In the genomic region with DNA sequence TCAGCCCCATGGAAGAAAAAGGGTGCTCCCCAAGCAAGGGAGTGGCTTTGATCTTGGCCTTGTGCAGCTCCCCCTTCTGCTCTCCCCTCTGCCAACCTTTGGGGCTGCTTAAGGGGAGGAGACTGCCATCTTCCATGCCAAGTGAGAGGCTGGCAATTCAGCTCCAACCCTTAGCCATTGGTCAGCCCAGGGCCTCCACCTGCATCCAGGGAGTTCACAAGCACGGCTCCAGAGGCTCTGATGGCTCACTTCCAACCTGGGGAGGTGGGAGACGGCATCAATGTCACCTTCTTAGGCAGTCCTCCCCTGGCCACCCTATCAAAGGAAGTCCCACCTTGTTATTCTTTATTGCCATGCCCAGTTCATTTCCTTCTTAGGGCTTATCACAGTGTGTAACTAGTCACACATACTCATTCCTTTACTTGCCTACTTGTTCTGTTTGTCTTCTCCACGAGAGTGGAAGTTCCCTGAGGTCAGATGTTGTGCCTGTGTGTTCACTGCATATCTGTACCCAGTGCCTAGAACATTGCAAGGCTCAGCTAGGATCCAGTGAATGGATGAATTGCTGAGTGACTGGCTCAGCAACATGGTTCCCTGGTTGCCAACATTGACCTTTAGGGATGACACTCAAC, we compare ENCODE assay signal across 9 cellular contexts. TPM values are rescaled to one million over a fixed set of nuclear protein-coding genes. Genes with fewer than 3 reads are reported as not detected.
A peak's percentile ranks its signal among the peaks of the same experiment; 100 is the strongest.
DNase-seq lines count a peak whose midpoint lies in the region; ATAC-seq, FAIRE-seq and TF ChIP-seq lines count a peak whose summit lies in the region.
"Had no signal": no experiment of that assay in that cellular context is flagged by ENCODE, and none has a peak within 500 bp of the region (broad histone marks: within the 10 kb centered on the region; RNA-seq: fewer than 3 reads in every experiment).

No MANE protein-coding gene starts in this region.

- no peak for TF ChIP-seq CTCF in activated CD8-positive, alpha-beta T cell treated with anti-CD3 and anti-CD28 coated beads for 36 hours (IDR thresholded peaks at IDR 0.05)
- no peak for TF ChIP-seq CTCF in kidney (IDR thresholded peaks at IDR 0.05; ENCODE audit: borderline replicate concordance, extremely low read depth, insufficient read depth)

- H3K4me1 Mint-ChIP-seq in IgD-negative memory B cell, result peaks cover 55 to 71% (median 71%) of the 10 kb centered on the region in 3 donors
- H3K4me1 Mint-ChIP-seq in activated CD8-positive, alpha-beta T cell treated with anti-CD3 and anti-CD28 coated beads for 36 hours (ENCODE audit: low read depth), result peaks cover 51% of the 10 kb centered on the region
- H3K4me1 Mint-ChIP-seq in stimulated activated naive CD8-positive, alpha-beta T cell treated with anti-CD3 and anti-CD28 coated beads, Interleukin-15, amount 100 ng/mL, for 72 hours, result peaks cover 75% of the 10 kb centered on the region

- peak; percentile 63 for DNase-seq in activated CD8-positive, alpha-beta T cell treated with anti-CD3 and anti-CD28 coated beads for 36 hours
- DNase-seq in kidney (peak; percentile 53), pons (ENCODE audit: low spot score) (no peak), ACHN (no peak)
- DNase-seq in stimulated activated naive CD8-positive, alpha-beta T cell treated with anti-CD3 and anti-CD28 coated beads, Interleukin-15, amount 100 ng/mL, for 72 hours, result peak in 1 of 2 donors; percentile 41
- DNase-seq: NCI-H446 treated with DMSO at 0.1 percent for 48 hours; stimulated activated CD4-positive, alpha-beta T cell treated with anti-CD3 and anti-CD28 coated beads, Interleukin-4, amount 100 ng/mL, for 4 hours had no signal

- POLR2A ChIA-PET in activated CD8-positive, alpha-beta T cell treated with anti-CD3 and anti-CD28 coated beads for 36 hours (lab: Charles Lee), result interaction anchor here (0.8 to 37.9 kb wide), 5 partner anchors 13 to 514 kb away, joined by 3 to 904 read pairs (median 3); no protein-coding TSS in a partner anchor

- no peaks in the 10 kb centered on the region for H3K27me3 Mint-ChIP-seq in IgD-negative memory B cell
- no peaks in the 10 kb centered on the region for H3K27me3 Mint-ChIP-seq in activated CD8-positive, alpha-beta T cell treated with anti-CD3 and anti-CD28 coated beads for 36 hours
- H3K27me3 Mint-ChIP-seq in stimulated activated naive CD8-positive, alpha-beta T cell treated with anti-CD3 and anti-CD28 coated beads, Interleukin-15, amount 100 ng/mL, for 72 hours, result no peaks in the 10 kb centered on the region

- in situ Hi-C loops in ACHN (cut with HindIII; ENCODE audit: low pct_ligation_motif_present, low pct_unique_long_range_greater_than_20kb, low sequenced_read_pairs), result no loop called here

- no peaks in the 10 kb centered on the region for H3K36me3 ChIP-seq in kidney (ENCODE audit: control insufficient read depth in 1 of 2, insufficient read depth in 2 of 2, low read length in 2 of 2)

- CTCF ChIA-PET in activated CD8-positive, alpha-beta T cell treated with anti-CD3 and anti-CD28 coated beads for 36 hours (lab: Charles Lee), result interaction anchor here (3.2 to 19.8 kb wide), 3 partner anchors 12 to 19 kb away, joined by 11 to 624 read pairs (median 18); no protein-coding TSS in a partner anchor

- peak overlapping the region in 3 of 4 donors; percentile 48 to 91 (median 88) for H3K4me3 Mint-ChIP-seq in IgD-negative memory B cell
- peak overlapping the region; percentile 86 for H3K4me3 Mint-ChIP-seq in activated CD8-positive, alpha-beta T cell treated with anti-CD3 and anti-CD28 coated beads for 36 hours
- H3K4me3 Mint-ChIP-seq in stimulated activated naive CD8-positive, alpha-beta T cell treated with anti-CD3 and anti-CD28 coated beads, Interleukin-15, amount 100 ng/mL, for 72 hours, result peak overlapping the region; percentile 90 to 95

- H3K27ac Mint-ChIP-seq in IgD-negative memory B cell, result peak overlapping the region; percentile 96 to 98 (median 97)
- H3K27ac Mint-ChIP-seq in activated CD8-positive, alpha-beta T cell treated with anti-CD3 and anti-CD28 coated beads for 36 hours, result peak overlapping the region; percentile 98
- H3K27ac Mint-ChIP-seq in stimulated activated naive CD8-positive, alpha-beta T cell treated with anti-CD3 and anti-CD28 coated beads, Interleukin-15, amount 100 ng/mL, for 72 hours, result peak overlapping the region; percentile 96 to 99

- intact Hi-C loops in activated CD8-positive, alpha-beta T cell treated with anti-CD3 and anti-CD28 coated beads for 36 hours (cut with micrococcal nuclease), result loop anchor here (5.0 to 10.0 kb wide), 2 partner anchors 73 to 600 kb away; no protein-coding TSS in a partner anchor
- intact Hi-C loops in kidney (cut with DNase I), result no loop called here

- no peaks in the 10 kb centered on the region for H3K9me3 Mint-ChIP-seq in IgD-negative memory B cell
- peaks cover 3% of the 10 kb centered on the region for H3K9me3 Mint-ChIP-seq in activated CD8-positive, alpha-beta T cell treated with anti-CD3 and anti-CD28 coated beads for 36 hours
- peaks cover 6 to 7% of the 10 kb centered on the region in 2 donors for H3K9me3 Mint-ChIP-seq in stimulated activated naive CD8-positive, alpha-beta T cell treated with anti-CD3 and anti-CD28 coated beads, Interleukin-15, amount 100 ng/mL, for 72 hours

- peak overlapping the region in 1 of 2 donors; percentile 80 for H3K9ac ChIP-seq in kidney (ENCODE audit: low read length in 2 of 2)

- no peak overlapping the region for H3K4me3 ChIP-seq in kidney (ENCODE audit: low read length in 2 of 2)

- H3K9me3 ChIP-seq in kidney (ENCODE audit: control insufficient read depth in 1 of 2, low read length in 2 of 2), result no peaks in the 10 kb centered on the region

- H3K4me1 ChIP-seq in kidney (ENCODE audit: control insufficient read depth in 1 of 2, insufficient read depth in 1 of 2, low read depth in 1 of 2, low read length in 2 of 2), result peaks cover 59 to 73% of the 10 kb centered on the region in 2 donors

- ATAC-seq in activated CD8-positive, alpha-beta T cell treated with anti-CD3 and anti-CD28 coated beads for 36 hours, result peak; percentile 18
- peak; percentile 25 for ATAC-seq in stimulated activated naive CD8-positive, alpha-beta T cell treated with anti-CD3 and anti-CD28 coated beads, Interleukin-15, amount 100 ng/mL, for 72 hours
- ATAC-seq in HG03439 (IDR thresholded peaks at IDR 0.05; ENCODE audit: unreplicated experiment), result no peak

- H3K36me3 Mint-ChIP-seq in IgD-negative memory B cell, result peaks cover 6% of the 10 kb centered on the region
- H3K36me3 Mint-ChIP-seq in activated CD8-positive, alpha-beta T cell treated with anti-CD3 and anti-CD28 coated beads for 36 hours (ENCODE audit: low read depth), result peaks cover 88% of the 10 kb centered on the region

- FAIRE-seq in kidney (lab: Jason Lieb, UNC), result no peak

- peak overlapping the region; percentile 92 to 99 for H3K27ac ChIP-seq in kidney (ENCODE audit: low read depth in 2 of 2, low read length in 2 of 2)

RNA-seq across cellular contexts. Expression of a gene that starts 5.0 kb away (rescaled TPM):
- polyA plus RNA-seq in IgD-negative memory B cell, result 20.9 TPM
- total RNA-seq in activated CD8-positive, alpha-beta T cell treated with anti-CD3 and anti-CD28 coated beads for 36 hours, result 100 to 1,000 TPM; 373 to 382 TPM
- total RNA-seq in kidney, result 132 TPM
- 35.0 TPM for polyA plus RNA-seq in kidney (ENCODE audit: insufficient read depth, low read depth, low replicate concordance)

RNA-seq across cellular contexts. Expression of a gene that starts 41.6 kb away (rescaled TPM):
- polyA plus RNA-seq in IgD-negative memory B cell (21.7 TPM), kidney (ENCODE audit: insufficient read depth, low read depth, low replicate concordance) (56.9 TPM)
- 10 to 100 TPM in 1 of 2 experiments, 1 to 10 TPM in 1; 8.8 to 10.2 TPM for total RNA-seq in activated CD8-positive, alpha-beta T cell treated with anti-CD3 and anti-CD28 coated beads for 36 hours
- total RNA-seq in kidney, result 69.9 TPM

RNA-seq across cellular contexts. Expression of a gene that starts 56.0 kb away (rescaled TPM):
- 0.26 TPM for polyA plus RNA-seq in IgD-negative memory B cell
- total RNA-seq in activated CD8-positive, alpha-beta T cell treated with anti-CD3 and anti-CD28 coated beads for 36 hours, result under 1 TPM; 0.56 to 0.58 TPM
- total RNA-seq in kidney, result 179 TPM
- 84.3 TPM for polyA plus RNA-seq in kidney (ENCODE audit: insufficient read depth, low read depth, low replicate concordance)

Comparison
In these comparisons a context has a peak if more than half of its experiments do, and no peak if none do; other contexts are left out.
1. DNase-seq: peak in activated CD8-positive, alpha-beta T cell treated with anti-CD3 and anti-CD28 coated beads for 36 hours (single experiment) and kidney (single experiment); none in pons (single experiment) and ACHN (single experiment).
2. RNA of a gene that starts 56.0 kb away (total RNA-seq): 179 TPM in kidney (single experiment); 0.56 to 0.58 TPM in activated CD8-positive, alpha-beta T cell treated with anti-CD3 and anti-CD28 coated beads for 36 hours; every median in the first group is over 100 times any median in the second.
3. Peak in every context shown above with its lines, with median percentiles within 50 percentile points of each other: H3K27ac Mint-ChIP-seq and H3K4me3 Mint-ChIP-seq.